28 cellular contexts compared by ENCODE assay signal in genomic region chr16:79969458-79969857, GRCh38.
"Had no signal": no experiment of that assay in that cellular context is flagged by ENCODE, and none has a peak within 500 bp of the region (broad histone marks: within the 10 kb centered on the region; RNA-seq: fewer than 3 reads in every experiment).

No MANE protein-coding gene starts in this region.

- H3K4me3 ChIP-seq: colonic mucosa, esophagus squamous epithelium, gastrocnemius medialis, heart right ventricle, lower lobe of right lung had no signal

- H3K4me1 Mint-ChIP-seq: immature natural killer cell; naive thymus-derived CD4-positive, alpha-beta T cell had no signal

- H3K4me3 Mint-ChIP-seq: dendritic cell treated with granulocyte-macrophage colony-stimulating factor and Interleukin-4, amounts not matched to agents 40 ng/mL and 50 ng/mL, for 4 days; effector memory CD8-positive, alpha-beta T cell; endodermal cell; immature natural killer cell; naive thymus-derived CD4-positive, alpha-beta T cell had no signal

- H3K4me1 ChIP-seq: colonic mucosa, lower lobe of right lung had no signal

- H3K36me3 ChIP-seq: colonic mucosa, esophagus squamous epithelium, gastrocnemius medialis, heart right ventricle, lower lobe of right lung had no signal

- H3K27ac ChIP-seq: colonic mucosa, epithelial cell of prostate, esophagus squamous epithelium, lower lobe of right lung had no signal

- H3K36me3 Mint-ChIP-seq: immature natural killer cell; naive thymus-derived CD4-positive, alpha-beta T cell had no signal

- H3K27ac Mint-ChIP-seq: dendritic cell treated with granulocyte-macrophage colony-stimulating factor and Interleukin-4, amounts not matched to agents 40 ng/mL and 50 ng/mL, for 4 days; effector memory CD8-positive, alpha-beta T cell; endodermal cell; immature natural killer cell; naive thymus-derived CD4-positive, alpha-beta T cell had no signal

- ATAC-seq: effector memory CD8-positive, alpha-beta T cell; esophagus mucosa; left colon; lower lobe of right lung; naive thymus-derived CD4-positive, alpha-beta T cell had no signal

- H3K9me3 ChIP-seq: colonic mucosa, esophagus squamous epithelium, gastrocnemius medialis, heart right ventricle, lower lobe of right lung had no signal

- DNase-seq: colonic mucosa; cortex of kidney; effector CD8-positive, alpha-beta T cell; effector memory CD8-positive, alpha-beta T cell; endodermal cell; erythroblast; esophagus squamous epithelium; foreskin fibroblast; foreskin melanocyte; gastrocnemius medialis; glutamatergic neuron; head of caudate nucleus; heart right ventricle; hypothalamus; immature natural killer cell; islet precursor cell; kidney; kidney glomerular epithelial cell; left colon; left ventricle myocardium superior; lower lobe of right lung; mesendoderm; midbrain; naive thymus-derived CD4-positive, alpha-beta T cell had no signal

- H3K27me3 Mint-ChIP-seq: dendritic cell treated with granulocyte-macrophage colony-stimulating factor and Interleukin-4, amounts not matched to agents 40 ng/mL and 50 ng/mL, for 4 days had no signal

- FAIRE-seq: endometrium, kidney had no signal

- H3K27me3 ChIP-seq: colonic mucosa, esophagus squamous epithelium, gastrocnemius medialis, heart right ventricle had no signal
